12 cellular contexts compared by ENCODE assay signal in genomic region chr2:131516621-131517020, GRCh38. TPM values are rescaled to one million over a fixed set of nuclear protein-coding genes. Genes with fewer than 3 reads are reported as not detected.
DNase-seq lines count a peak whose midpoint lies in the region; ATAC-seq, FAIRE-seq and TF ChIP-seq lines count a peak whose summit lies in the region.
"Not testable (repeated sequence)": the region's sequence is repeated elsewhere in the genome, so short reads cannot be mapped to it uniquely, and the experiment has no call there.
"Had no signal": no experiment of that assay in that cellular context is flagged by ENCODE, and none has a peak within 500 bp of the region (broad histone marks: within the 10 kb centered on the region; RNA-seq: fewer than 3 reads in every experiment).

No MANE protein-coding gene starts in this region.

- TF ChIP-seq CTCF in AG10803 (conservative IDR thresholded peaks at IDR 0.05; ENCODE audit: low read length) (peak; percentile 25), GM12873 (IDR thresholded peaks at IDR 0.05; ENCODE audit: insufficient read depth, low read depth, low read length, missing control alignments) (peak; percentile 42), LNCAP (IDR thresholded peaks at IDR 0.05) (peak; percentile 20; the same call in 1 of the 2 replicates), OCI-LY7 (conservative IDR thresholded peaks at IDR 0.05; ENCODE audit: low read length) (peak; percentile 61), GM12878 (IDR thresholded peaks at IDR 0.05 in 2 of 3, conservative IDR thresholded peaks at IDR 0.05 in 1 of 3; ENCODE audit: control insufficient read depth in 2 of 3, extremely low read depth in 1 of 3, insufficient read depth in 1 of 3, low read depth in 3 of 3, low read length in 3 of 3) (peak in 2 of 3 experiments; percentile 20 to 35; a peak in 3 of 6 replicates), fibroblast of the aortic adventitia (IDR thresholded peaks at IDR 0.05; ENCODE audit: insufficient read depth, low read length) (peak; percentile 23), kidney epithelial cell (IDR thresholded peaks at IDR 0.05; ENCODE audit: insufficient read depth, low read length, poor library complexity, severe bottlenecking) (peak; percentile 38), progenitor cell of endocrine pancreas (IDR thresholded peaks at IDR 0.05; ENCODE audit: unreplicated experiment) (peak; percentile 30)

- not testable (repeated sequence) for DNase-seq in AG10803 (ENCODE audit: low read depth); GM12878 (ENCODE audit: low read depth, low spot score); kidney epithelial cell (ENCODE audit: low read depth); progenitor cell of endocrine pancreas (ENCODE audit: low spot score, unreplicated experiment)
- DNase-seq in OCI-LY7 (ENCODE audit: low spot score): peak; percentile 42
- DNase-seq in fibroblast of the aortic adventitia (ENCODE audit: low read depth): peak; percentile 6

- H3K4me3 Mint-ChIP-seq in progenitor cell of endocrine pancreas (ENCODE audit: low read depth): not testable (repeated sequence)

- not testable (repeated sequence) for FAIRE-seq in GM12878 (lab: Jason Lieb, UNC)

- not testable (repeated sequence) for H3K27me3 Mint-ChIP-seq in progenitor cell of endocrine pancreas

- not testable (repeated sequence) for H3K9me3 Mint-ChIP-seq in progenitor cell of endocrine pancreas (ENCODE audit: low read depth)

- not testable (repeated sequence) for H3K9me3 ChIP-seq in OCI-LY7 (ENCODE audit: low read length); GM12878 (replicated peaks; ENCODE audit: control insufficient read depth, insufficient read depth, low read length)

- not testable (repeated sequence) for TF ChIP-seq EP300 in GM12878 (IDR thresholded peaks at IDR 0.05; ENCODE audit: borderline replicate concordance in 1 of 2, control insufficient read depth in 1 of 2, low read depth in 2 of 2, low read length in 2 of 2)

- not testable (repeated sequence) for H4K20me1 ChIP-seq in OCI-LY7 (ENCODE audit: insufficient read depth, low read length); GM12878 (ENCODE audit: control insufficient read depth, insufficient read depth)

- SMC1A ChIA-PET in GM12878 (lab: Charles Lee; ENCODE audit: uncharacterized antibody, unreplicated experiment): not testable (repeated sequence)

- not testable (repeated sequence) for TF ChIP-seq RAD21 in GM12878 (IDR thresholded peaks at IDR 0.05; ENCODE audit: insufficient read depth, low read depth, low read length)

- not testable (repeated sequence) for H3K4me3 ChIP-seq in AG10803 (ENCODE audit: low read length); OCI-LY7 (ENCODE audit: low read depth, low read length, poor library complexity, severe bottlenecking); GM12878; fibroblast of the aortic adventitia (ENCODE audit: low read depth, low read length); kidney epithelial cell (ENCODE audit: low read depth, low read length)

- CTCF ChIA-PET in OCI-LY7 (lab: Charles Lee; ENCODE audit: unreplicated experiment); GM12878 (lab: Yijun Ruan, JAX): not testable (repeated sequence)

- not testable (repeated sequence) for H3K9me2 ChIP-seq in OCI-LY7 (ENCODE audit: insufficient read depth, low read length)

- H3K27me3 ChIP-seq in GM12878 (replicated peaks in 1 of 2; ENCODE audit: control insufficient read depth in 2 of 2, insufficient read depth in 2 of 2, low read length in 1 of 2); kidney epithelial cell (ENCODE audit: control insufficient read depth, insufficient read depth, low read length): not testable (repeated sequence)

- RAD21 ChIA-PET in GM12878 (lab: Charles Lee; ENCODE audit: unreplicated experiment): not testable (repeated sequence)

- in situ Hi-C loops in GM12878 (cut with MboI): not testable (repeated sequence)

- H3K36me3 ChIP-seq in OCI-LY7 (ENCODE audit: insufficient read depth, low read length): peaks cover 68% of the 10 kb centered on the region
- peaks cover 0 to 21% of the 10 kb centered on the region in 2 experiments; a peak in 3 of 4 replicates for H3K36me3 ChIP-seq in GM12878 (ENCODE audit: control insufficient read depth in 2 of 2, insufficient read depth in 2 of 2, low read length in 1 of 2)
- H3K36me3 ChIP-seq in kidney epithelial cell (ENCODE audit: control insufficient read depth, insufficient read depth, low read length): not testable (repeated sequence)

- not testable (repeated sequence) for TF ChIP-seq POLR2A in GM12878 (IDR thresholded peaks at IDR 0.05; ENCODE audit: low read depth, low read length)

- H3K4me1 ChIP-seq in OCI-LY7 (ENCODE audit: insufficient read depth, low read length, poor library complexity, severe bottlenecking): not testable (repeated sequence)
- peaks cover 16% of the 10 kb centered on the region for H3K4me1 ChIP-seq in GM12878 (ENCODE audit: control insufficient read depth, insufficient read depth, low read length)

- POLR2A ChIA-PET in OCI-LY7 (lab: Charles Lee); GM12878 (lab: Charles Lee): not testable (repeated sequence)

- ATAC-seq in GM12878: peak; percentile 7; the same call in 1 of the 3 replicates

- 90% methylated on average over 11 of the region's 11 CpGs for WGBS in GM12878 (ENCODE audit: insufficient coverage, insufficient replicate concordance, low lambda C conversion rate, missing lambda C conversion rate)

- not testable (repeated sequence) for H2AFZ ChIP-seq in OCI-LY7 (ENCODE audit: low read length); GM12878 (ENCODE audit: control insufficient read depth, low read depth, low read length)

- intact Hi-C loops in OCI-LY7 (cut with micrococcal nuclease; ENCODE audit: unreplicated experiment); GM12878 (cut with micrococcal nuclease; ENCODE audit: unreplicated experiment): not testable (repeated sequence)

- not testable (repeated sequence) for H3K27ac Mint-ChIP-seq in progenitor cell of endocrine pancreas

- H3K27ac ChIP-seq in OCI-LY7 (ENCODE audit: low read depth, low read length, poor library complexity, severe bottlenecking); GM12878 (ENCODE audit: control insufficient read depth, insufficient read depth): not testable (repeated sequence)

- H3K9ac ChIP-seq in GM12878 (ENCODE audit: control insufficient read depth, insufficient read depth, low read length): not testable (repeated sequence)

- BruUV-seq in OCI-LY7 (replicated peaks; lab: Mats Ljungman, UMichigan); GM12878 (replicated peaks; lab: Mats Ljungman, UMichigan): not testable (repeated sequence)

- H3K36me3 Mint-ChIP-seq in progenitor cell of endocrine pancreas (ENCODE audit: insufficient read depth): not testable (repeated sequence)

- not testable (repeated sequence) for H3K4me2 ChIP-seq in OCI-LY7 (ENCODE audit: low read length); GM12878 (ENCODE audit: control insufficient read depth, insufficient read depth)

- not testable (repeated sequence) for H3K79me2 ChIP-seq in OCI-LY7 (ENCODE audit: insufficient read depth, low read depth, low read length); GM12878 (ENCODE audit: control insufficient read depth, insufficient read depth, low read length)

- H3K4me1 Mint-ChIP-seq in progenitor cell of endocrine pancreas (ENCODE audit: low read depth): not testable (repeated sequence)

RNA-seq across cellular contexts. Expression of gene CCDC74A, which starts 11.1 kb away (rescaled TPM):
- total RNA-seq in OCI-LY7 (2014; rRNA removed; shearing (Covaris generic)): 57.4 and 60.7 TPM in 2 replicates
- total RNA-seq in OCI-LY7 (2022) (27.1 and 40.2 TPM in 2 replicates), GM12878 (2014; rRNA removed) (98.8 and 101 TPM in 2 replicates), GM12878 (2014; rRNA removed; fragmentation: Illumina TruSeq; extraction: Trizol) (55.5 and 57.8 TPM in 2 replicates), GM12878 (2021) (68.0 and 71.9 TPM in 2 replicates), fibroblast of the aortic adventitia (ENCODE audit: low replicate concordance) (15.1 and 34.4 TPM in 2 replicates), kidney epithelial cell (24.2 and 33.3 TPM in 2 replicates), progenitor cell of endocrine pancreas (11.8 and 12.5 TPM in 2 replicates)
- total RNA-seq in GM12878 (2013; cell fraction: nucleolus; rRNA removed): 67.5 and 85.0 TPM in 2 replicates
- polyA plus RNA-seq in GM12878 (2011; ENCODE audit: low read depth): 18.5 TPM
- polyA plus RNA-seq in GM12878 (2011; rRNA removed) (42.1 and 61.8 TPM in 2 replicates), GM12878 (2014; fragmentation: Illumina TruSeq; extraction: Trizol) (19.1 and 55.9 TPM in 2 replicates), GM12878 (2014; fragmentation: Nextera tagmentation; extraction: Ambion mirVana) (10 to 100 TPM; 14.3 to 21.5 TPM), GM12878 (2014; rRNA removed) (133 and 141 TPM in 2 replicates), GM12878 (2016; fragmentation: Nextera tagmentation; extraction: Ambion mirVana) (10 to 100 TPM; 66.6 to 73.9 TPM)
- 57.4 and 91.9 TPM in 2 replicates for polyA plus RNA-seq in GM12878 (2011; cell fraction: cytosol; rRNA removed)
- 340 and 345 TPM in 2 replicates for polyA plus RNA-seq in GM12878 (2011; cell fraction: nucleus; rRNA removed)
- polyA plus RNA-seq in GM12878 (2012): 40.4 and 54.9 TPM in 2 replicates
- polyA minus RNA-seq in GM12878 (2011; rRNA and poly(A)+ RNA removed): 16.2 and 30.6 TPM in 2 replicates
- polyA minus RNA-seq in GM12878 (2011; cell fraction: cytosol; rRNA and poly(A)+ RNA removed): 16.0 and 18.8 TPM in 2 replicates
- polyA minus RNA-seq in GM12878 (2011; cell fraction: nucleus; rRNA and poly(A)+ RNA removed): 42.8 and 54.7 TPM in 2 replicates

RNA-seq across cellular contexts. Expression of gene MZT2A, which starts 24.4 kb away (rescaled TPM):
- 398 and 443 TPM in 2 replicates for total RNA-seq in OCI-LY7 (2014; rRNA removed; shearing (Covaris generic))
- 305 and 332 TPM in 2 replicates for total RNA-seq in OCI-LY7 (2022)
- 59.4 and 61.8 TPM in 2 replicates for total RNA-seq in GM12878 (2013; cell fraction: nucleolus; rRNA removed)
- total RNA-seq in GM12878 (2014; rRNA removed): 294 and 325 TPM in 2 replicates
- 41.5 and 56.6 TPM in 2 replicates for total RNA-seq in GM12878 (2014; rRNA removed; fragmentation: Illumina TruSeq; extraction: Trizol)
- 263 and 267 TPM in 2 replicates for total RNA-seq in GM12878 (2021)
- polyA plus RNA-seq in GM12878 (2011; ENCODE audit: low read depth): 118 TPM
- 66.4 and 116 TPM in 2 replicates for polyA plus RNA-seq in GM12878 (2011; rRNA removed)
- 111 and 247 TPM in 2 replicates for polyA plus RNA-seq in GM12878 (2011; cell fraction: cytosol; rRNA removed)
- 81.1 and 84.7 TPM in 2 replicates for polyA plus RNA-seq in GM12878 (2011; cell fraction: nucleus; rRNA removed)
- polyA plus RNA-seq in GM12878 (2012): 230 and 269 TPM in 2 replicates
- polyA plus RNA-seq in GM12878 (2014; fragmentation: Illumina TruSeq; extraction: Trizol): 4.8 and 15.6 TPM in 2 replicates
- polyA plus RNA-seq in GM12878 (2014; fragmentation: Nextera tagmentation; extraction: Ambion mirVana): 10 to 100 TPM in 1 of 2 experiments, 1 to 10 TPM in 1; 6.3 to 23.7 TPM
- polyA plus RNA-seq in GM12878 (2014; rRNA removed): 281 and 354 TPM in 2 replicates
- polyA plus RNA-seq in GM12878 (2016; fragmentation: Nextera tagmentation; extraction: Ambion mirVana): 100 to 1,000 TPM; 186 to 231 TPM
- polyA minus RNA-seq in GM12878 (2011; rRNA and poly(A)+ RNA removed): 14.8 and 40.5 TPM in 2 replicates
- 21.4 and 22.8 TPM in 2 replicates for polyA minus RNA-seq in GM12878 (2011; cell fraction: cytosol; rRNA and poly(A)+ RNA removed)
- 21.6 and 39.8 TPM in 2 replicates for polyA minus RNA-seq in GM12878 (2011; cell fraction: nucleus; rRNA and poly(A)+ RNA removed)
- 66.8 and 172 TPM in 2 replicates for total RNA-seq in fibroblast of the aortic adventitia (ENCODE audit: low replicate concordance)
- 257 and 285 TPM in 2 replicates for total RNA-seq in kidney epithelial cell
- total RNA-seq in progenitor cell of endocrine pancreas: 69.5 and 84.9 TPM in 2 replicates

RNA-seq across cellular contexts. Expression of gene TUBA3D, which starts 40.7 kb away (rescaled TPM):
- not detected in 2 replicates for total RNA-seq in OCI-LY7 (2014; rRNA removed; shearing (Covaris generic))
- not detected in 2 replicates for total RNA-seq in OCI-LY7 (2022)
- total RNA-seq in GM12878 (2013; cell fraction: nucleolus; rRNA removed): not detected in 2 replicates
- total RNA-seq in GM12878 (2014; rRNA removed): not detected in 2 replicates
- total RNA-seq in GM12878 (2014; rRNA removed; fragmentation: Illumina TruSeq; extraction: Trizol): not detected in 2 replicates
- not detected in 2 replicates for total RNA-seq in GM12878 (2021)
- not detected for polyA plus RNA-seq in GM12878 (2011; ENCODE audit: low read depth)
- polyA plus RNA-seq in GM12878 (2011; rRNA removed): not detected in 2 replicates
- polyA plus RNA-seq in GM12878 (2011; cell fraction: cytosol; rRNA removed): not detected in 2 replicates
- not detected in 2 replicates for polyA plus RNA-seq in GM12878 (2011; cell fraction: nucleus; rRNA removed)
- polyA plus RNA-seq in GM12878 (2012): 0.24 and 0.26 TPM in 2 replicates
- not detected in 2 replicates for polyA plus RNA-seq in GM12878 (2014; fragmentation: Illumina TruSeq; extraction: Trizol)
- under 1 TPM; 0.04 to 0.08 TPM for polyA plus RNA-seq in GM12878 (2014; fragmentation: Nextera tagmentation; extraction: Ambion mirVana)
- not detected in 2 replicates for polyA plus RNA-seq in GM12878 (2014; rRNA removed)
- under 1 TPM; 0.33 to 0.37 TPM for polyA plus RNA-seq in GM12878 (2016; fragmentation: Nextera tagmentation; extraction: Ambion mirVana)
- polyA minus RNA-seq in GM12878 (2011; rRNA and poly(A)+ RNA removed): not detected in 2 replicates
- polyA minus RNA-seq in GM12878 (2011; cell fraction: cytosol; rRNA and poly(A)+ RNA removed): not detected in 2 replicates
- polyA minus RNA-seq in GM12878 (2011; cell fraction: nucleus; rRNA and poly(A)+ RNA removed): not detected in 2 replicates
- not detected in 2 replicates for total RNA-seq in fibroblast of the aortic adventitia (ENCODE audit: low replicate concordance)
- total RNA-seq in kidney epithelial cell: not detected in 2 replicates
- not detected in 2 replicates for total RNA-seq in progenitor cell of endocrine pancreas
- total RNA-seq: NCI-H460, pulmonary artery endothelial cell, T-cell, thoracic aorta had no signal
